21 cellular contexts compared by ENCODE assay signal in genomic region chr16:48494742-48495141, GRCh38.
"Had no signal": no experiment of that assay in that cellular context is flagged by ENCODE, and none has a peak within 500 bp of the region (broad histone marks: within the 10 kb centered on the region; RNA-seq: fewer than 3 reads in every experiment).

No MANE protein-coding gene starts in this region.

- ATAC-seq: Panc1, PC-3, SK-N-SH treated with all-trans-retinoic acid at 6 μM for 48 hours had no signal

- DNase-seq: KBM-7, NCI-H1092, NCI-H1105 treated with DMSO at 0.1 percent for 48 hours, NCI-H1417 treated with DMSO at 0.1 percent for 48 hours, NCI-H146, NCI-H1694 treated with DMSO at 0.1 percent for 48 hours, NCI-H1930, NCI-H2081 treated with DMSO at 0.1 percent for 48 hours, NCI-H2171, NCI-H226, NCI-H446, NCI-H510A, NCI-H524 treated with DMSO at 0.1 percent for 48 hours, NCI-H69, NCI-H774, PC-3, SHP77, T-helper 1 cell had no signal

- H3K27ac ChIP-seq: RWPE1 had no signal
